Comparison of ENCODE assay signal across 1 cellular context in the genomic region with DNA sequence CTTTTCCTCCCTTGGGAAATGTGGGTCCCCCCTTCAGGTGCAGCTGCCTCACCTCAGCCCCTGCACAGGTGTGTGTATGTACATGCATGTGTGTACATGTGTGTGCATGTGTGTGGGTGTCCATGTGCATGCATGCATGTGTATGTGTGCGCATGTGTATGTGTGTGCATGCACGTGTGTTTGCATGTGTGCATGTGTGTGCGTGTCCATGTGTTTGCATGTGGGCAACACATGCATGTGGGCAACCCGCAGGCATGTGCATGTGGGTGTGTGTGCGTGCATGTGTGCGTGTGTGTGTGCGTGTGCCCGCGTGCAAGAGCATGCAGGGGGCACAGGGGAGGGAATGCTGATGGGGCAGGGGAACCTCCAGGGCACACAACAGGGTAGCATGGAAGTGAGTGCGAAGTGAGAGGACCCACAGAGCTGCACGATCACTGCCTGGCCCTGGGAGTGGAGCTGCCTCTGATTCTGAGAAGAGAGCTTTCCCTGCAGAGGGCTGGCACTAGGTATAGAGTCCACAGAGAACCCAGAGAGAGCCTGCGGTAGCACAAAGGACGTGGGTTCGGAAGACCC.
TF ChIP-seq lines count a peak whose summit lies in the region.

No MANE protein-coding gene starts in this region.

TF ChIP-seq in K562, 482 proteins besides CTCF, POLR2A, EP300 and RAD21:
- TF ChIP-seq ZNF589 (CRISPR knock-in tag; IDR thresholded peaks at IDR 0.05; ENCODE audit: low read depth) (no peak), NCOA2 (IDR thresholded peaks at IDR 0.05; ENCODE audit: partially characterized antibody in 2 of 2) (no peak), KAT2B (IDR thresholded peaks at IDR 0.05; ENCODE audit: low read depth, low read length) (no peak), TCF3 (CRISPR knock-in tag; IDR thresholded peaks at IDR 0.05) (no peak), PRMT5 (CRISPR knock-in tag; IDR thresholded peaks at IDR 0.05) (no peak), KLF6 (CRISPR knock-in tag; IDR thresholded peaks at IDR 0.05; ENCODE audit: borderline replicate concordance) (no peak)
- TF ChIP-seq, protein P1, sequence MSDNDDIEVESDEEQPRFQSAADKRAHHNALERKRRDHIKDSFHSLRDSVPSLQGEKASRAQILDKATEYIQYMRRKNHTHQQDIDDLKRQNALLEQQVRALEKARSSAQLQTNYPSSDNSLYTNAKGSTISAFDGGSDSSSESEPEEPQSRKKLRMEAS (CRISPR knock-in tag; IDR thresholded peaks at IDR 0.05) = peak; percentile 46; the same call in 1 of the 2 replicates
TF ChIP-seq in K562: peak in this region for 1.
